In the genomic region with DNA sequence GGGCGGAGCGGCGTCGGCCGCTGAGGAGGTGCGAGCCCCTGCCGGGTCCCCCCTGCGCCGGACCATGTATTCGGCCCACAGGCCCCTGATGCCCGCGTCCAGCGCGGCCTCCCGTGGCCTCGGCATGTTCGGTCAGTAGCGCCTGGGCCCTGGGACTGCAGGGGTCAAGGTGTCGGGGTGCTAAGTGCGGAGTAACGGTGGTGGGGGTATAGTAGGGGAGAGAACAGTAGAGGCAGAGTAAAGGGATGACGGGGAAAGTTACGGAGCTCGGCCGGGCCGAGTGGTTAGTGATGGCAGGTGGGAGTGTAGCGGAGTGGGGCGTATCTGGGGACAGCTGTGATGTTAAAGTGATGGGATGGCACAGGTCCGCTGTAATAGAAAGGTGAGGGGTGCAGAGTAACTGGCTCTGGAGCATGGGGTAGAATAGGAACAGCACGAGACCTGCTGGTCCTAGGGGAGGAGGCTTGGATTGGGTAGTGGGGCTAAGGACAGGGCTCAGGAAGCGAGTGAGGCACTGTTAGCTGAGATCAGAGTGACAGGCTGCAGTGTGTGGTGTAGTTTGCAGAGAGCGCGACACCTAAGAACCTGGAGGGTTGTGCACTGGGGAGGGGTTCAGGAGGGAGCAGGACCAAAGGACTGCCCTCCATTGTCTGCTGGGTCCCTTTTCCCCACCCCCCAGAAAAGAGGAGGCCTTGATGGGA, we compare ENCODE assay signal across 2 cellular contexts.
TF ChIP-seq lines count a peak whose summit lies in the region.

No MANE protein-coding gene starts in this region.

TF ChIP-seq in GM12878, 131 proteins besides CTCF, POLR2A, EP300 and RAD21 (continues in another document):
- no peak for TF ChIP-seq SMAD5 (IDR thresholded peaks at IDR 0.05; ENCODE audit: low read depth)
- no peak for TF ChIP-seq BCL11A (IDR thresholded peaks at IDR 0.05; ENCODE audit: low read depth, low read length)
- TF ChIP-seq KLF5 (IDR thresholded peaks at IDR 0.05; ENCODE audit: partially characterized antibody): no peak
- TF ChIP-seq NBN (IDR thresholded peaks at IDR 0.05): peak; percentile 48; the same call in 1 of the 2 replicates
- TF ChIP-seq, protein P1, sequence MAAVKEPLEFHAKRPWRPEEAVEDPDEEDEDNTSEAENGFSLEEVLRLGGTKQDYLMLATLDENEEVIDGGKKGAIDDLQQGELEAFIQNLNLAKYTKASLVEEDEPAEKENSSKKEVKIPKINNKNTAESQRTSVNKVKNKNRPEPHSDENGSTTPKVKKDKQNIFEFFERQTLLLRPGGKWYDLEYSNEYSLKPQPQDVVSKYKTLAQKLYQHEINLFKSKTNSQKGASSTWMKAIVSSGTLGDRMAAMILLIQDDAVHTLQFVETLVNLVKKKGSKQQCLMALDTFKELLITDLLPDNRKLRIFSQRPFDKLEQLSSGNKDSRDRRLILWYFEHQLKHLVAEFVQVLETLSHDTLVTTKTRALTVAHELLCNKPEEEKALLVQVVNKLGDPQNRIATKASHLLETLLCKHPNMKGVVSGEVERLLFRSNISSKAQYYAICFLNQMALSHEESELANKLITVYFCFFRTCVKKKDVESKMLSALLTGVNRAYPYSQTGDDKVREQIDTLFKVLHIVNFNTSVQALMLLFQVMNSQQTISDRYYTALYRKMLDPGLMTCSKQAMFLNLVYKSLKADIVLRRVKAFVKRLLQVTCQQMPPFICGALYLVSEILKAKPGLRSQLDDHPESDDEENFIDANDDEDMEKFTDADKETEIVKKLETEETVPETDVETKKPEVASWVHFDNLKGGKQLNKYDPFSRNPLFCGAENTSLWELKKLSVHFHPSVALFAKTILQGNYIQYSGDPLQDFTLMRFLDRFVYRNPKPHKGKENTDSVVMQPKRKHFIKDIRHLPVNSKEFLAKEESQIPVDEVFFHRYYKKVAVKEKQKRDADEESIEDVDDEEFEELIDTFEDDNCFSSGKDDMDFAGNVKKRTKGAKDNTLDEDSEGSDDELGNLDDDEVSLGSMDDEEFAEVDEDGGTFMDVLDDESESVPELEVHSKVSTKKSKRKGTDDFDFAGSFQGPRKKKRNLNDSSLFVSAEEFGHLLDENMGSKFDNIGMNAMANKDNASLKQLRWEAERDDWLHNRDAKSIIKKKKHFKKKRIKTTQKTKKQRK (IDR thresholded peaks at IDR 0.05; ENCODE audit: low read depth, low read length): no peak
- no peak for TF ChIP-seq SMC3 (IDR thresholded peaks at IDR 0.05; ENCODE audit: borderline replicate concordance, low read length)
- TF ChIP-seq, protein P2, sequence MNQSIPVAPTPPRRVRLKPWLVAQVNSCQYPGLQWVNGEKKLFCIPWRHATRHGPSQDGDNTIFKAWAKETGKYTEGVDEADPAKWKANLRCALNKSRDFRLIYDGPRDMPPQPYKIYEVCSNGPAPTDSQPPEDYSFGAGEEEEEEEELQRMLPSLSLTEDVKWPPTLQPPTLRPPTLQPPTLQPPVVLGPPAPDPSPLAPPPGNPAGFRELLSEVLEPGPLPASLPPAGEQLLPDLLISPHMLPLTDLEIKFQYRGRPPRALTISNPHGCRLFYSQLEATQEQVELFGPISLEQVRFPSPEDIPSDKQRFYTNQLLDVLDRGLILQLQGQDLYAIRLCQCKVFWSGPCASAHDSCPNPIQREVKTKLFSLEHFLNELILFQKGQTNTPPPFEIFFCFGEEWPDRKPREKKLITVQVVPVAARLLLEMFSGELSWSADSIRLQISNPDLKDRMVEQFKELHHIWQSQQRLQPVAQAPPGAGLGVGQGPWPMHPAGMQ (IDR thresholded peaks at IDR 0.05; ENCODE audit: borderline replicate concordance): no peak
- no peak for TF ChIP-seq ATF2 (IDR thresholded peaks at IDR 0.05; ENCODE audit: low read length)
- TF ChIP-seq ASH2L (IDR thresholded peaks at IDR 0.05; ENCODE audit: borderline replicate concordance, low read depth): no peak
- no peak for TF ChIP-seq NRF1 (conservative IDR thresholded peaks at IDR 0.05; ENCODE audit: low read depth, low read length)
- no peak for TF ChIP-seq JUND (IDR thresholded peaks at IDR 0.05; ENCODE audit: low read depth, low read length)
- no peak for TF ChIP-seq MTA3 (IDR thresholded peaks at IDR 0.05; ENCODE audit: borderline replicate concordance, low read length)
- TF ChIP-seq POU2F2 (IDR thresholded peaks at IDR 0.05; ENCODE audit: borderline replicate concordance, low read depth, low read length): no peak
- TF ChIP-seq EED (IDR thresholded peaks at IDR 0.05; ENCODE audit: low read depth): no peak
- TF ChIP-seq CBFB (IDR thresholded peaks at IDR 0.05; ENCODE audit: low read depth): no peak
- TF ChIP-seq STAT3 (IDR thresholded peaks at IDR 0.05; ENCODE audit: low read depth, low read length): no peak
- TF ChIP-seq, protein P3, sequence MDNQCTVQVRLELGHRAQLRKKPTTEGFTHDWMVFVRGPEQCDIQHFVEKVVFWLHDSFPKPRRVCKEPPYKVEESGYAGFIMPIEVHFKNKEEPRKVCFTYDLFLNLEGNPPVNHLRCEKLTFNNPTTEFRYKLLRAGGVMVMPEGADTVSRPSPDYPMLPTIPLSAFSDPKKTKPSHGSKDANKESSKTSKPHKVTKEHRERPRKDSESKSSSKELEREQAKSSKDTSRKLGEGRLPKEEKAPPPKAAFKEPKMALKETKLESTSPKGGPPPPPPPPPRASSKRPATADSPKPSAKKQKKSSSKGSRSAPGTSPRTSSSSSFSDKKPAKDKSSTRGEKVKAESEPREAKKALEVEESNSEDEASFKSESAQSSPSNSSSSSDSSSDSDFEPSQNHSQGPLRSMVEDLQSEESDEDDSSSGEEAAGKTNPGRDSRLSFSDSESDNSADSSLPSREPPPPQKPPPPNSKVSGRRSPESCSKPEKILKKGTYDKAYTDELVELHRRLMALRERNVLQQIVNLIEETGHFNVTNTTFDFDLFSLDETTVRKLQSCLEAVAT (IDR thresholded peaks at IDR 0.05): 0 out of 2 replicates have a peak, but pooled peaks have one; percentile 52
- TF ChIP-seq MEF2A (IDR thresholded peaks at IDR 0.05; ENCODE audit: insufficient read depth, low read depth, low read length): no peak

TF ChIP-seq in liver, 16 proteins besides CTCF, POLR2A, EP300 and RAD21:
- no peak for TF ChIP-seq HNF4A (conservative IDR thresholded peaks at IDR 0.05)
- no peak for TF ChIP-seq HNF4G (IDR thresholded peaks at IDR 0.05)
- no peak for TF ChIP-seq FOXA1 (IDR thresholded peaks at IDR 0.05)
- TF ChIP-seq GABPA (IDR thresholded peaks at IDR 0.05 in 1 of 2, conservative IDR thresholded peaks at IDR 0.05 in 1 of 2): no peak
- no peak for TF ChIP-seq MAX (IDR thresholded peaks at IDR 0.05)
- TF ChIP-seq ZBTB33 (IDR thresholded peaks at IDR 0.05): no peak
- no peak for TF ChIP-seq JUND (IDR thresholded peaks at IDR 0.05)
